1 cellular context compared by ENCODE assay signal in the genomic region with DNA sequence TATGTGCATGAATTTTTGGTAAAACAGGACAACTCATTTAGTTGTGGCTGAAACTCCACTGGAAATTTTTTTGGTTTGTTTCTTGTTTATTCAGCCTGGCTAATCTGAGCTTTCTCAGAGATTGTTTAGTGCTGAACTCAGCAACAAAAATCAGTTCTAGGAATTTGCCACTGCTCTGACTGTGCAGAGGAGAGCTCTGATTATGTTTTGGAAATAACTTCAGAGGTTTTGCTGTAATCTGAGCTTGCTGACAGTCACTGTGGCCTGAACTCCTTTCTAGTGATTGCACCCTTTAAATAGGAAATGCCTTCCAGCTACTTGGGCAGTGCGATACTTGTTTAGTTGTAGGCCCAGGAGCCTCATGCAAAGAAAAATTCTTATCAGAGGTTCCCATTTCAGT.
TF ChIP-seq lines count a peak whose summit lies in the region.

No MANE protein-coding gene starts in this region.

TF ChIP-seq in WTC11, 78 proteins besides CTCF, POLR2A, EP300 and RAD21 (continued from another document):
- TF ChIP-seq, protein P1, sequence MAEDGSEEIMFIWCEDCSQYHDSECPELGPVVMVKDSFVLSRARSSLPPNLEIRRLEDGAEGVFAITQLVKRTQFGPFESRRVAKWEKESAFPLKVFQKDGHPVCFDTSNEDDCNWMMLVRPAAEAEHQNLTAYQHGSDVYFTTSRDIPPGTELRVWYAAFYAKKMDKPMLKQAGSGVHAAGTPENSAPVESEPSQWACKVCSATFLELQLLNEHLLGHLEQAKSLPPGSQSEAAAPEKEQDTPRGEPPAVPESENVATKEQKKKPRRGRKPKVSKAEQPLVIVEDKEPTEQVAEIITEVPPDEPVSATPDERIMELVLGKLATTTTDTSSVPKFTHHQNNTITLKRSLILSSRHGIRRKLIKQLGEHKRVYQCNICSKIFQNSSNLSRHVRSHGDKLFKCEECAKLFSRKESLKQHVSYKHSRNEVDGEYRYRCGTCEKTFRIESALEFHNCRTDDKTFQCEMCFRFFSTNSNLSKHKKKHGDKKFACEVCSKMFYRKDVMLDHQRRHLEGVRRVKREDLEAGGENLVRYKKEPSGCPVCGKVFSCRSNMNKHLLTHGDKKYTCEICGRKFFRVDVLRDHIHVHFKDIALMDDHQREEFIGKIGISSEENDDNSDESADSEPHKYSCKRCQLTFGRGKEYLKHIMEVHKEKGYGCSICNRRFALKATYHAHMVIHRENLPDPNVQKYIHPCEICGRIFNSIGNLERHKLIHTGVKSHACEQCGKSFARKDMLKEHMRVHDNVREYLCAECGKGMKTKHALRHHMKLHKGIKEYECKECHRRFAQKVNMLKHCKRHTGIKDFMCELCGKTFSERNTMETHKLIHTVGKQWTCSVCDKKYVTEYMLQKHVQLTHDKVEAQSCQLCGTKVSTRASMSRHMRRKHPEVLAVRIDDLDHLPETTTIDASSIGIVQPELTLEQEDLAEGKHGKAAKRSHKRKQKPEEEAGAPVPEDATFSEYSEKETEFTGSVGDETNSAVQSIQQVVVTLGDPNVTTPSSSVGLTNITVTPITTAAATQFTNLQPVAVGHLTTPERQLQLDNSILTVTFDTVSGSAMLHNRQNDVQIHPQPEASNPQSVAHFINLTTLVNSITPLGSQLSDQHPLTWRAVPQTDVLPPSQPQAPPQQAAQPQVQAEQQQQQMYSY (CRISPR knock-in tag; IDR thresholded peaks at IDR 0.05) = no peak
- TF ChIP-seq, protein P2, sequence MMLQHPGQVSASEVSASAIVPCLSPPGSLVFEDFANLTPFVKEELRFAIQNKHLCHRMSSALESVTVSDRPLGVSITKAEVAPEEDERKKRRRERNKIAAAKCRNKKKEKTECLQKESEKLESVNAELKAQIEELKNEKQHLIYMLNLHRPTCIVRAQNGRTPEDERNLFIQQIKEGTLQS (CRISPR knock-in tag; conservative IDR thresholded peaks at IDR 0.05) = no peak
- TF ChIP-seq TEAD1 (CRISPR knock-in tag; IDR thresholded peaks at IDR 0.05) = no peak
- TF ChIP-seq, protein P3, sequence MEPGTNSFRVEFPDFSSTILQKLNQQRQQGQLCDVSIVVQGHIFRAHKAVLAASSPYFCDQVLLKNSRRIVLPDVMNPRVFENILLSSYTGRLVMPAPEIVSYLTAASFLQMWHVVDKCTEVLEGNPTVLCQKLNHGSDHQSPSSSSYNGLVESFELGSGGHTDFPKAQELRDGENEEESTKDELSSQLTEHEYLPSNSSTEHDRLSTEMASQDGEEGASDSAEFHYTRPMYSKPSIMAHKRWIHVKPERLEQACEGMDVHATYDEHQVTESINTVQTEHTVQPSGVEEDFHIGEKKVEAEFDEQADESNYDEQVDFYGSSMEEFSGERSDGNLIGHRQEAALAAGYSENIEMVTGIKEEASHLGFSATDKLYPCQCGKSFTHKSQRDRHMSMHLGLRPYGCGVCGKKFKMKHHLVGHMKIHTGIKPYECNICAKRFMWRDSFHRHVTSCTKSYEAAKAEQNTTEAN (CRISPR knock-in tag; IDR thresholded peaks at IDR 0.05) = no peak
- no peak for TF ChIP-seq ZNF121 (CRISPR knock-in tag; IDR thresholded peaks at IDR 0.05)
- TF ChIP-seq PRRX2 (CRISPR knock-in tag; IDR thresholded peaks at IDR 0.05) = no peak
- TF ChIP-seq, protein P4, sequence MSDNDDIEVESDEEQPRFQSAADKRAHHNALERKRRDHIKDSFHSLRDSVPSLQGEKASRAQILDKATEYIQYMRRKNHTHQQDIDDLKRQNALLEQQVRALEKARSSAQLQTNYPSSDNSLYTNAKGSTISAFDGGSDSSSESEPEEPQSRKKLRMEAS (CRISPR knock-in tag; IDR thresholded peaks at IDR 0.05) = no peak
- TF ChIP-seq ETV6 (CRISPR knock-in tag; IDR thresholded peaks at IDR 0.05) = no peak
- TF ChIP-seq NR2C2 (CRISPR knock-in tag; IDR thresholded peaks at IDR 0.05) = no peak
- no peak for TF ChIP-seq NFE2L1 (CRISPR knock-in tag; IDR thresholded peaks at IDR 0.05)
- no peak for TF ChIP-seq GABPB1 (CRISPR knock-in tag; IDR thresholded peaks at IDR 0.05)
- no peak for TF ChIP-seq NFATC4 (CRISPR knock-in tag; IDR thresholded peaks at IDR 0.05)
- no peak for TF ChIP-seq TP53 (CRISPR knock-in tag; IDR thresholded peaks at IDR 0.05)
- TF ChIP-seq NFYB (CRISPR knock-in tag; conservative IDR thresholded peaks at IDR 0.05; ENCODE audit: low read depth) = no peak
